In the genomic region with DNA sequence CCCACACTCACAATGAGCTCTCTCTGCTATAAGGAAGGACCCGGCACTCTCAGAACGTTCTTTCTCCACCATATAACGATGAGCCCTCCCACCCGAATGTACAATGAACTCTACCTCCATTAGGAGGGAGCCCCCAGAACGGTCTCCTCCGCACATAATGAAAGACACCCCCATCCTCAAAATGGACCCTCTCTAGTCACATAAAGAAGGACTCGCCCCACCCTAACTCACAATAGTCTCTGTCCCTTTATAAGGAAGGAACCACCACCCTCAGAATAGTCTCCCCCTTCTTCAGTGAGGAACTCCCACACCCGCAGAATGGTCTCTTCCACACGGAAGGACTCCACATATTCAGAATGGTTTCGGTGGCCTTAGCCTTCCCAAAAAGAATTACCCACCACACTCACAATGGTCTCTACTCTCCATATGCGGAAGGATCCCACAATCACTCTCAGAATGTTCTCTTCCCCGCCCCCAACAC, we compare ENCODE assay signal across 6 cellular contexts.
DNase-seq lines count a peak whose midpoint lies in the region; ATAC-seq lines count a peak whose summit lies in the region.

No MANE protein-coding gene starts in this region.

- no peaks in the 10 kb centered on the region for H3K9me3 ChIP-seq in adipocyte (ENCODE audit: control insufficient read depth, low read length)
- no peaks in the 10 kb centered on the region for H3K9me3 ChIP-seq in muscle layer of colon (ENCODE audit: low read length)

- peak overlapping the region; percentile 86 for H3K9ac ChIP-seq in adipocyte (ENCODE audit: low read length)
- H3K9ac ChIP-seq in muscle layer of colon (ENCODE audit: low read length) = peak overlapping the region; percentile 10

- DNase-seq in adipocyte (ENCODE audit: low read depth) (peak; percentile 42), NCI-H1694 (lab: John Stamatoyannopoulos, UW) (no peak), pons (ENCODE audit: low spot score) (no peak)
- DNase-seq in activated CD8-positive, alpha-beta memory T cell treated with anti-CD3 and anti-CD28 coated beads, Interleukin-2, amount 50 U/mL, for 48 hours = no peak

- H3K27ac ChIP-seq in muscle layer of colon (ENCODE audit: low read depth, low read length) = peak overlapping the region; percentile 20

- H3K4me3 ChIP-seq in adipocyte (ENCODE audit: low read length) (peak overlapping the region; percentile 89), muscle layer of colon (ENCODE audit: low read depth in 1 of 2, low read length in 2 of 2) (peak overlapping the region; percentile 53 to 64)

- H3K27me3 ChIP-seq in adipocyte (replicated peaks; ENCODE audit: control insufficient read depth, insufficient read depth, low read length) = no peaks in the 10 kb centered on the region
- no peaks in the 10 kb centered on the region for H3K27me3 ChIP-seq in muscle layer of colon (ENCODE audit: control insufficient read depth in 1 of 2, insufficient read depth in 2 of 2, low read length in 2 of 2)

- H3K36me3 ChIP-seq in adipocyte (ENCODE audit: control insufficient read depth, insufficient read depth, low read length, severe bottlenecking) = peaks cover 6% of the 10 kb centered on the region
- no peaks in the 10 kb centered on the region for H3K36me3 ChIP-seq in muscle layer of colon (ENCODE audit: insufficient read depth, low read length)

- peak; percentile 14 for ATAC-seq in HG02884 (IDR thresholded peaks at IDR 0.05; ENCODE audit: unreplicated experiment)

- H3K4me1 ChIP-seq in adipocyte (ENCODE audit: control insufficient read depth, insufficient read depth, low read length) (no peaks in the 10 kb centered on the region), muscle layer of colon (ENCODE audit: insufficient read depth, low read length) (peaks cover 6% of the 10 kb centered on the region)
